Comparison of ENCODE assay signal across 14 cellular contexts in the genomic region with DNA sequence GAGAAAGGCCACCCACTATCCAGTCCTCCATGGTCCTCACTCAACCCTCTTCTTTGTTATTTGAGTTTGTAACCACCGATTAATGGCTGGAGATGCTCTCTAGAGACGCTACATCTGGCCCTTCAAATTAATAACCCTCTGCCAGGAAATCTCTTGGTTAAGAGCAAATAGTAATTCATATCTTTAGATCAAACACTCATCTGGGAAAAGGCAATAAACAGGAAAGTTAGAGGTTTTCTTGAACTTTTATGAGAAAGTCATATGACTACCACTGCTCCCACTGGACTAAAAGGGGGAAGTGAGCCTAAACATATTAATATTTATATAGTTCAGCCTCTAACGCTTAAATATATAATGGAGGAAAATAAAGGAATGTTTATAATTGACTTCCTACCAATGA. TPM values are rescaled to one million over a fixed set of nuclear protein-coding genes. Genes with fewer than 3 reads are reported as not detected.
DNase-seq lines count a peak whose midpoint lies in the region; ATAC-seq and TF ChIP-seq lines count a peak whose summit lies in the region.
"Had no signal": no experiment of that assay in that cellular context is flagged by ENCODE, and none has a peak within 500 bp of the region (broad histone marks: within the 10 kb centered on the region; RNA-seq: fewer than 3 reads in every experiment).

No MANE protein-coding gene starts in this region.

- H3K27ac Mint-ChIP-seq in neural crest cell (ENCODE audit: unreplicated experiment), result no peak overlapping the region
- H3K27ac Mint-ChIP-seq: neural progenitor cell; T-helper 1 cell treated with Interleukin-12 subunit alpha and Interleukin-12 subunit beta and Interleukin-4 antibody, amounts not matched to agents 30 μg/mL and 1 μg/mL, for 36 hours had no signal

- no peak overlapping the region for H3K9ac ChIP-seq in adipocyte (ENCODE audit: low read length)
- H3K9ac ChIP-seq: neural progenitor cell had no signal

- H3K27me3 ChIP-seq in adipocyte (replicated peaks; ENCODE audit: control insufficient read depth, insufficient read depth, low read length), result no peaks in the 10 kb centered on the region

- peaks cover 11% of the 10 kb centered on the region for H3K4me1 Mint-ChIP-seq in neural crest cell

- H3K36me3 ChIP-seq in adipocyte (ENCODE audit: control insufficient read depth, insufficient read depth, low read length, severe bottlenecking), result no peaks in the 10 kb centered on the region
- H3K36me3 ChIP-seq: neural progenitor cell had no signal

- H3K4me1 ChIP-seq in adipocyte (ENCODE audit: control insufficient read depth, insufficient read depth, low read length), result peaks cover 11% of the 10 kb centered on the region

- no peaks in the 10 kb centered on the region for H3K9me3 Mint-ChIP-seq in neural crest cell
- H3K9me3 Mint-ChIP-seq: neural progenitor cell; T-helper 1 cell treated with Interleukin-12 subunit alpha and Interleukin-12 subunit beta and Interleukin-4 antibody, amounts not matched to agents 30 μg/mL and 1 μg/mL, for 36 hours had no signal

- peak; percentile 35 for DNase-seq in DMS153 (lab: John Stamatoyannopoulos, UW)
- no peak for DNase-seq in DMS153 treated with DMSO at 0.1 percent for 48 hours (lab: John Stamatoyannopoulos, UW; ENCODE audit: unreplicated experiment)
- no peak for DNase-seq in adipocyte (ENCODE audit: low read depth)
- DNase-seq in neural crest cell (ENCODE audit: low read depth, low spot score), result no peak
- DNase-seq in OCI-M2 (lab: John Stamatoyannopoulos, UW; ENCODE audit: unreplicated experiment), result no peak
- DNase-seq: 8988T, IMR-90, NCI-H1105 had no signal

- no peak for ATAC-seq in HG02870 (IDR thresholded peaks at IDR 0.05; ENCODE audit: unreplicated experiment)
- ATAC-seq in HG03139 (IDR thresholded peaks at IDR 0.05; ENCODE audit: unreplicated experiment), result no peak

- peaks cover 22% of the 10 kb centered on the region for H3K27me3 Mint-ChIP-seq in neural crest cell (ENCODE audit: low read depth)

- no peaks in the 10 kb centered on the region for H3K36me3 Mint-ChIP-seq in neural crest cell (ENCODE audit: low read depth)
- H3K36me3 Mint-ChIP-seq: neural progenitor cell had no signal

- H3K9me3 ChIP-seq in adipocyte (ENCODE audit: control insufficient read depth, low read length), result no peaks in the 10 kb centered on the region

- peak overlapping the region; percentile 87 for H3K4me3 Mint-ChIP-seq in neural crest cell
- H3K4me3 Mint-ChIP-seq: T-helper 1 cell treated with Interleukin-12 subunit alpha and Interleukin-12 subunit beta and Interleukin-4 antibody, amounts not matched to agents 30 μg/mL and 1 μg/mL, for 36 hours had no signal

- H3K4me3 ChIP-seq in GM12875 (ENCODE audit: low read depth, low read length), result peak overlapping the region; percentile 15
- peak overlapping the region; percentile 83 for H3K4me3 ChIP-seq in adipocyte (ENCODE audit: low read length)
- H3K4me3 ChIP-seq: neural progenitor cell, smooth muscle cell had no signal

- TF ChIP-seq CTCF in GM12875 (IDR thresholded peaks at IDR 0.05; ENCODE audit: borderline replicate concordance, insufficient read depth, low read depth, low read length), result no peak
- no peak for TF ChIP-seq CTCF in neural crest cell (conservative IDR thresholded peaks at IDR 0.05)

RNA-seq across cellular contexts. Expression of a gene that starts 2.9 kb away (rescaled TPM):
- total RNA-seq in neural crest cell, result 13.3 and 13.4 TPM in 2 replicates

RNA-seq across cellular contexts. Expression of a gene that starts 58.5 kb away (rescaled TPM):
- 125 and 128 TPM in 2 replicates for total RNA-seq in neural crest cell
